ENCODE assay signal across 23 cellular contexts in genomic region chr12:93146970-93147369, GRCh38.
"Had no signal": no experiment of that assay in that cellular context is flagged by ENCODE, and none has a peak within 500 bp of the region (broad histone marks: within the 10 kb centered on the region; RNA-seq: fewer than 3 reads in every experiment).

No MANE protein-coding gene starts in this region.

- H3K27me3 Mint-ChIP-seq: IgD-negative memory B cell had no signal

- H3K27ac ChIP-seq: KMS-11, PC-9, Peyer's patch, SJCRH30 had no signal

- H3K9ac ChIP-seq: KMS-11 had no signal

- H3K4me2 ChIP-seq: KMS-11, PC-9 had no signal

- H3K9me3 ChIP-seq: MG63, Peyer's patch, SJCRH30 had no signal

- H3K4me3 Mint-ChIP-seq: IgD-negative memory B cell had no signal

- H2AFZ ChIP-seq: PC-9 had no signal

- H3K27me3 ChIP-seq: MG63, Peyer's patch, SJCRH30 had no signal

- H3K36me3 ChIP-seq: MG63, Peyer's patch, SJCRH30 had no signal

- DNase-seq: MG63; NCI-H1092; NCI-H1105 treated with DMSO at 0.1 percent for 48 hours; NCI-H1417 treated with DMSO at 0.1 percent for 48 hours; NCI-H146; NCI-H1694 treated with DMSO at 0.1 percent for 48 hours; NCI-H1930; NCI-H2081; NCI-H2107; NCI-H2227 treated with DMSO at 0.1 percent for 48 hours; NCI-H524; NCI-H526 treated with DMSO at 0.1 percent for 48 hours; NCI-H748 treated with DMSO at 0.1 percent for 48 hours; NK-92 treated with Interleukin-12 subunit alpha and Interleukin-12 subunit beta, amount 100 ng/mL, for 24 hours; PC-9; Peyer's patch; SHP77 treated with DMSO at 0.1 percent for 48 hours had no signal

- H3K4me3 ChIP-seq: K562, MG63, PC-9, Peyer's patch, SJCRH30 had no signal

- ATAC-seq: K562, Right ventricle myocardium inferior, SK-N-SH treated with all-trans-retinoic acid at 6 μM for 48 hours had no signal
